8 cellular contexts compared by ENCODE assay signal in genomic region chr1:17011439-17012307, GRCh38. TPM values are rescaled to one million over a fixed set of nuclear protein-coding genes. Genes with fewer than 3 reads are reported as not detected.
DNase-seq lines count a peak whose midpoint lies in the region; ATAC-seq and TF ChIP-seq lines count a peak whose summit lies in the region.

TSS of gene ATP13A2 (minus strand) at chr1:17011928. CDS start at chr1:17011738, 190 bp downstream.

- no peaks in the 10 kb centered on the region for H3K36me3 Mint-ChIP-seq in natural killer cell treated with Interleukin-12 subunit alpha and Interleukin-12 subunit beta and Interleukin-15 and Interleukin-18, amount 100 ng/mL, for 72 hours

- ATAC-seq in GM21528 (IDR thresholded peaks at IDR 0.05; ENCODE audit: low FRiP score, unreplicated experiment), result peak; percentile 77
- ATAC-seq in natural killer cell treated with Interleukin-12 subunit alpha and Interleukin-12 subunit beta and Interleukin-15 and Interleukin-18, amount 100 ng/mL, for 72 hours, result peak; percentile 99
- peak; percentile 97 for ATAC-seq in stimulated activated naive CD8-positive, alpha-beta T cell treated with anti-CD3 and anti-CD28 coated beads, Interleukin-15, Interleukin-2, amounts not matched to agents 100 U/mL and 50 U/mL, for 24 hours

- peak within 1 kb of the TSS; percentile 72 for H3K4me3 ChIP-seq in fibroblast of pulmonary artery (replicated peaks; ENCODE audit: low read depth, low read length)

- peak within 1 kb of the TSS in 1 of 2 donors; percentile 77 for H3K27ac Mint-ChIP-seq in natural killer cell treated with Interleukin-12 subunit alpha and Interleukin-12 subunit beta and Interleukin-15 and Interleukin-18, amount 100 ng/mL, for 72 hours

- H3K4me3 Mint-ChIP-seq in natural killer cell treated with Interleukin-12 subunit alpha and Interleukin-12 subunit beta and Interleukin-15 and Interleukin-18, amount 100 ng/mL, for 72 hours, result peak within 1 kb of the TSS; percentile 74

- in situ Hi-C loops in KBM-7 (cut with MboI; ENCODE audit: low pct_unique_long_range_greater_than_20kb, low sequenced_read_pairs), result no loop called here

- no peaks in the 10 kb centered on the region for H3K27me3 Mint-ChIP-seq in natural killer cell treated with Interleukin-12 subunit alpha and Interleukin-12 subunit beta and Interleukin-15 and Interleukin-18, amount 100 ng/mL, for 72 hours

- H3K9me3 Mint-ChIP-seq in natural killer cell treated with Interleukin-12 subunit alpha and Interleukin-12 subunit beta and Interleukin-15 and Interleukin-18, amount 100 ng/mL, for 72 hours, result no peaks in the 10 kb centered on the region

- no peak for TF ChIP-seq CTCF in fibroblast of pulmonary artery (IDR thresholded peaks at IDR 0.05; ENCODE audit: low read length, missing control alignments)

- peaks cover 10 to 14% of the 10 kb centered on the region in 2 donors for H3K4me1 Mint-ChIP-seq in natural killer cell treated with Interleukin-12 subunit alpha and Interleukin-12 subunit beta and Interleukin-15 and Interleukin-18, amount 100 ng/mL, for 72 hours (ENCODE audit: low read depth in 2 of 2)

- DNase-seq in DMS 273 treated with DMSO at 0.1 percent for 48 hours (lab: John Stamatoyannopoulos, UW), result peak; percentile 33
- peak; percentile 73 for DNase-seq in KBM-7
- peak; percentile 96 for DNase-seq in RPMI8226
- DNase-seq in activated T-helper 9 cell treated with anti-CD3 and anti-CD28 coated beads, Interleukin-2, amount 50 U/mL, for 16 hours (ENCODE audit: low read depth), result peak; percentile 82
- peak; percentile 62 for DNase-seq in fibroblast of pulmonary artery (ENCODE audit: low read depth)
- peak; percentile 88 for DNase-seq in natural killer cell treated with Interleukin-12 subunit alpha and Interleukin-12 subunit beta and Interleukin-15 and Interleukin-18, amount 100 ng/mL, for 72 hours (ENCODE audit: low spot score)
- peak; percentile 87 for DNase-seq in stimulated activated naive CD8-positive, alpha-beta T cell treated with anti-CD3 and anti-CD28 coated beads, Interleukin-15, Interleukin-2, amounts not matched to agents 100 U/mL and 50 U/mL, for 24 hours

RNA-seq across cellular contexts. Expression of gene ATP13A2, which starts in this region (rescaled TPM):
- total RNA-seq in natural killer cell treated with Interleukin-12 subunit alpha and Interleukin-12 subunit beta and Interleukin-15 and Interleukin-18, amount 100 ng/mL, for 72 hours, result 10 to 100 TPM; 68.0 to 88.3 TPM

Comparison
In these comparisons a context has a peak if more than half of its experiments do, and no peak if none do; other contexts are left out.
1. Peak in every context shown above with its lines: DNase-seq, ATAC-seq and H3K4me3 ChIP-seq.
2. DNase-seq: peak in every context shown above with its lines; median percentile 96 in RPMI8226; 88 in natural killer cell treated with Interleukin-12 subunit alpha and Interleukin-12 subunit beta and Interleukin-15 and Interleukin-18, amount 100 ng/mL, for 72 hours; 87 in stimulated activated naive CD8-positive, alpha-beta T cell treated with anti-CD3 and anti-CD28 coated beads, Interleukin-15, Interleukin-2, amounts not matched to agents 100 U/mL and 50 U/mL, for 24 hours; 82 in activated T-helper 9 cell treated with anti-CD3 and anti-CD28 coated beads, Interleukin-2, amount 50 U/mL, for 16 hours; 73 in KBM-7; 62 in fibroblast of pulmonary artery; 33 in DMS 273 treated with DMSO at 0.1 percent for 48 hours.